In the genomic region with DNA sequence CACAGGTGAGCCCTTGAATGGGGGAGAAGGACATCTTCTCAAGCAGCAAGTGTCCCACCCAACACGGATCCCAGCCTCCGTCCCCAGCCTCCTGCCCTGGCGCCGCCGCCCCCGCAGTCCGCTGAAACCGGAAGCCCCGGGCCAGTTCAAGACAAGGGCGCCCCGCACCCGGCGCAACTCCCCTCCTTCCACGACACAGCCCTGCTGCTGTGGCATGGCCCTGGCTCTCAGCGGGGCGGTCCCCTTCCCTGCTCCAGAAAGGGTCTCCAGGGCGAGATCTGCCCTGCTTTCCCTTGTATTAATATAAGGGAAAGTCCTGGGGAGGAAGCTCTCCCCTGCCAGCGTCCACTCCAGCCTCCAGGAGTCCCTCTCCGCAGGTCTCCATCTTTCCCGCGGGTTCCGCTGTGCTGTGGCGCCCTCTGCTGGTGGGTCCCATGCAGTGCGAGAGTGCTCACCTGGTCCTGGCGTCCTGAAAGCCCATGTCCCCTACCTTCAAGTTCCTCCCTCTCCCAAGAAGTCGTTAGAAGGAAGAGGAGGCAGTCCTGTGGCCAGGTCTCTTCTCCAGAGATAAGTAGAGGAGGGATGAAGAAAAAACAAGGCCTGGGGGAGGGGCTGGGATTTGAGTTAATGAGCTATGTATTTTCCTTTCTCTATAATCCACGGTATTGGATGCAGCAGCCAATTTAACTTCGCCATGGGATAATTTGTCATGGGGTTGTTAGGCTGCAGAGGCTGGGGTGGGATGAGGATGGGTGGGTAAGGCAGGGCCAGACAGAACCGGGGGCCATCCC, we compare ENCODE assay signal across 9 cellular contexts.
DNase-seq lines count a peak whose midpoint lies in the region; ATAC-seq and TF ChIP-seq lines count a peak whose summit lies in the region.
"Had no signal": no experiment of that assay in that cellular context is flagged by ENCODE, and none has a peak within 500 bp of the region (broad histone marks: within the 10 kb centered on the region; RNA-seq: fewer than 3 reads in every experiment).

No MANE protein-coding gene starts in this region.

- no peaks in the 10 kb centered on the region for H3K4me1 ChIP-seq in Caco-2
- H3K4me1 ChIP-seq in RWPE2 (ENCODE audit: insufficient read depth, poor library complexity, severe bottlenecking) = no peaks in the 10 kb centered on the region
- H3K4me1 ChIP-seq in ovary (ENCODE audit: insufficient read depth) = no peaks in the 10 kb centered on the region

- no peak overlapping the region for H3K4me3 ChIP-seq in Caco-2 (ENCODE audit: low read depth, low read length)
- no peak overlapping the region for H3K4me3 ChIP-seq in RWPE2 (ENCODE audit: severe bottlenecking)
- H3K4me3 ChIP-seq in ovary = no peak overlapping the region

- no peaks in the 10 kb centered on the region for H3K9me3 Mint-ChIP-seq in Caco-2 (ENCODE audit: unreplicated experiment)
- H3K9me3 Mint-ChIP-seq in activated naive CD8-positive, alpha-beta T cell treated with anti-CD3 and anti-CD28 coated beads, Interleukin-2, amount 10 ng/mL, durations not matched to agents 7 days and 5 days = no peaks in the 10 kb centered on the region
- peaks cover 0 to 11% (median 2%) of the 10 kb centered on the region in 6 donors for H3K9me3 Mint-ChIP-seq in immature natural killer cell

- H3K36me3 ChIP-seq in Caco-2 (ENCODE audit: control insufficient read depth, insufficient read depth, low read length) = no peaks in the 10 kb centered on the region
- no peaks in the 10 kb centered on the region for H3K36me3 ChIP-seq in RWPE2 (ENCODE audit: low read depth)
- no peaks in the 10 kb centered on the region for H3K36me3 ChIP-seq in ovary

- no peaks in the 10 kb centered on the region for H3K36me3 Mint-ChIP-seq in Caco-2 (ENCODE audit: insufficient read depth, unreplicated experiment)
- H3K36me3 Mint-ChIP-seq in activated naive CD8-positive, alpha-beta T cell treated with anti-CD3 and anti-CD28 coated beads, Interleukin-2, amount 10 ng/mL, durations not matched to agents 7 days and 5 days = no peaks in the 10 kb centered on the region
- peaks cover 0 to 3% (median 0%) of the 10 kb centered on the region in 3 donors for H3K36me3 Mint-ChIP-seq in immature natural killer cell
- H3K36me3 Mint-ChIP-seq: IgD-negative memory B cell had no signal

- intact Hi-C loops in Caco-2 (cut with micrococcal nuclease; ENCODE audit: unreplicated experiment) = loop anchor here (5.0 kb wide), 1 partner anchor 652 kb away; no protein-coding TSS in a partner anchor
- intact Hi-C loops in ovary (cut with DNase I) = no loop called here

- POLR2A ChIA-PET in Caco-2 (lab: Charles Lee) = no interaction called here
- POLR2A ChIA-PET in activated naive CD8-positive, alpha-beta T cell treated with anti-CD3 and anti-CD28 coated beads, Interleukin-2, amount 10 ng/mL, durations not matched to agents 7 days and 5 days (lab: Charles Lee) = no interaction called here

- DNase-seq in Caco-2 (peak in 1 of 2 experiments; percentile 51), HUDEP-2 (lab: John Stamatoyannopoulos, UW; ENCODE audit: unreplicated experiment in 76 of 76) (peak in 45 of 76 experiments; percentile 0 to 62 (median 23)), RWPE2 (ENCODE audit: low spot score) (no peak), immature natural killer cell (peak; percentile 15 to 29 (median 19)), ovary (no peak), superior temporal gyrus (ENCODE audit: extremely low spot score) (no peak)
- DNase-seq in activated naive CD8-positive, alpha-beta T cell treated with anti-CD3 and anti-CD28 coated beads, Interleukin-2, amount 10 ng/mL, durations not matched to agents 7 days and 5 days = peak; percentile 75
- DNase-seq in stimulated activated CD8-positive, alpha-beta memory T cell treated with anti-CD3 and anti-CD28 coated beads, Interleukin-7, amount 100 ng/mL, for 48 hours (ENCODE audit: extremely low read depth in 1 of 2, low read depth in 1 of 2) = peak; percentile 20 to 29

- no TSS peak for BruUV-seq in Caco-2 (replicated peaks; lab: Mats Ljungman, UMichigan)

- TF ChIP-seq POLR2A in ovary (IDR thresholded peaks at IDR 0.05) = no peak

- no peak overlapping the region for H3K27ac ChIP-seq in RWPE2 (ENCODE audit: poor library complexity, severe bottlenecking)
- no peak overlapping the region for H3K27ac ChIP-seq in ovary

- TF ChIP-seq CTCF in Caco-2 (IDR thresholded peaks at IDR 0.05; ENCODE audit: insufficient read depth in 1 of 2, low read depth in 1 of 2, low read length in 1 of 2, severe bottlenecking in 1 of 2, unreplicated experiment in 1 of 2) (peak; percentile 22 to 51), RWPE2 (IDR thresholded peaks at IDR 0.05; ENCODE audit: poor library complexity, severe bottlenecking) (peak; percentile 64), ovary (IDR thresholded peaks at IDR 0.05) (no peak)

- H3K27me3 Mint-ChIP-seq in Caco-2 (ENCODE audit: insufficient read depth, unreplicated experiment) (peaks cover 10% of the 10 kb centered on the region), immature natural killer cell (ENCODE audit: low read depth in 3 of 3) (peaks cover 7 to 14% (median 7%) of the 10 kb centered on the region in 3 donors)
- peaks cover 6% of the 10 kb centered on the region for H3K27me3 Mint-ChIP-seq in activated naive CD8-positive, alpha-beta T cell treated with anti-CD3 and anti-CD28 coated beads, Interleukin-2, amount 10 ng/mL, durations not matched to agents 7 days and 5 days

- H3K4me3 Mint-ChIP-seq in Caco-2 (ENCODE audit: unreplicated experiment) (no peak overlapping the region), immature natural killer cell (no peak overlapping the region)
- no peak overlapping the region for H3K4me3 Mint-ChIP-seq in activated naive CD8-positive, alpha-beta T cell treated with anti-CD3 and anti-CD28 coated beads, Interleukin-2, amount 10 ng/mL, durations not matched to agents 7 days and 5 days
- H3K4me3 Mint-ChIP-seq: IgD-negative memory B cell had no signal

- no peaks in the 10 kb centered on the region for H3K9me3 ChIP-seq in Caco-2
- H3K9me3 ChIP-seq in RWPE2 (ENCODE audit: severe bottlenecking) = no peaks in the 10 kb centered on the region
- no peaks in the 10 kb centered on the region for H3K9me3 ChIP-seq in ovary

- WGBS in ovary, 3 donors = 43 to 51% (median 47%) methylated on average over 27 to 29 of the region's 29 CpGs

- H3K27me3 ChIP-seq in Caco-2 (replicated peaks; ENCODE audit: control insufficient read depth, insufficient read depth, low read length) = no peaks in the 10 kb centered on the region
- H3K27me3 ChIP-seq in RWPE2 (ENCODE audit: insufficient read depth, poor library complexity, severe bottlenecking) = no peaks in the 10 kb centered on the region
- H3K27me3 ChIP-seq in ovary = no peaks in the 10 kb centered on the region

- 0 out of 3 replicates have a peak, but pooled peaks have one; percentile 35 for ATAC-seq in RWPE2 (ENCODE audit: low read depth)
- peak; percentile 52 for ATAC-seq in activated naive CD8-positive, alpha-beta T cell treated with anti-CD3 and anti-CD28 coated beads, Interleukin-2, amount 10 ng/mL, durations not matched to agents 7 days and 5 days (ENCODE audit: low read depth)

- no peak overlapping the region for H3K27ac Mint-ChIP-seq in Caco-2 (ENCODE audit: unreplicated experiment)
- H3K27ac Mint-ChIP-seq in activated naive CD8-positive, alpha-beta T cell treated with anti-CD3 and anti-CD28 coated beads, Interleukin-2, amount 10 ng/mL, durations not matched to agents 7 days and 5 days = no peak overlapping the region
- no peak overlapping the region for H3K27ac Mint-ChIP-seq in immature natural killer cell
- H3K27ac Mint-ChIP-seq: IgD-negative memory B cell had no signal

- TF ChIP-seq EP300 in ovary (IDR thresholded peaks at IDR 0.05) = no peak

- CTCF ChIA-PET in Caco-2 (lab: Charles Lee) = interaction anchor here (0.7 kb wide), 3 partner anchors 11 to 540 kb away, joined by 3 read pairs; no protein-coding TSS in a partner anchor

- H3K4me1 Mint-ChIP-seq in Caco-2 (ENCODE audit: low read depth, unreplicated experiment) (no peaks in the 10 kb centered on the region), immature natural killer cell (peaks cover 0 to 5% of the 10 kb centered on the region in 2 donors)
- H3K4me1 Mint-ChIP-seq in activated naive CD8-positive, alpha-beta T cell treated with anti-CD3 and anti-CD28 coated beads, Interleukin-2, amount 10 ng/mL, durations not matched to agents 7 days and 5 days = no peaks in the 10 kb centered on the region
- H3K4me1 Mint-ChIP-seq: IgD-negative memory B cell had no signal

Comparison
In these comparisons a context has a peak if more than half of its experiments do, and no peak if none do; other contexts are left out.
1. DNase-seq: peak in HUDEP-2 (45 of 76), activated naive CD8-positive, alpha-beta T cell treated with anti-CD3 and anti-CD28 coated beads, Interleukin-2, amount 10 ng/mL, durations not matched to agents 7 days and 5 days (single experiment), immature natural killer cell (3 of 3) and stimulated activated CD8-positive, alpha-beta memory T cell treated with anti-CD3 and anti-CD28 coated beads, Interleukin-7, amount 100 ng/mL, for 48 hours (2 of 2); none in RWPE2 (single experiment), ovary (0 of 5) and superior temporal gyrus (single experiment).
2. CTCF ChIP-seq: peak in Caco-2 (2 of 2) and RWPE2 (single experiment); none in ovary (0 of 3).